13 cellular contexts compared by ENCODE assay signal in genomic region chr17:50642071-50642721, GRCh38.
"Had no signal": no experiment of that assay in that cellular context is flagged by ENCODE, and none has a peak within 500 bp of the region (broad histone marks: within the 10 kb centered on the region; RNA-seq: fewer than 3 reads in every experiment).

No MANE protein-coding gene starts in this region.

- DNase-seq: activated CD4-positive, alpha-beta T cell treated with anti-CD3 and anti-CD28 coated beads, Interleukin-2, amount 50 U/mL, for 1 hour; activated CD4-positive, CD25-positive, alpha-beta regulatory T cell; activated effector memory CD4-positive, alpha-beta T cell treated with Interleukin-2 at 50 U/mL for 16 hours; esophagus squamous epithelium; foreskin keratinocyte; head of caudate nucleus; nephron progenitor cell; ovary; tibial artery; uterus had no signal

- H3K9me3 ChIP-seq: esophagus squamous epithelium, ovary, tibial artery, uterus had no signal

- H3K27ac Mint-ChIP-seq: activated naive CD8-positive, alpha-beta T cell; nephron progenitor cell; T-helper 1 cell treated with Interleukin-12 subunit alpha and Interleukin-12 subunit beta and Interleukin-4 antibody, amounts not matched to agents 30 μg/mL and 1 μg/mL, for 36 hours had no signal

- H3K36me3 ChIP-seq: esophagus squamous epithelium, ovary, tibial artery, uterus had no signal

- H3K27me3 ChIP-seq: foreskin keratinocyte, ovary, tibial artery, uterus had no signal

- H3K27ac ChIP-seq: foreskin keratinocyte, ovary, tibial artery, uterus had no signal

- H3K4me3 ChIP-seq: esophagus squamous epithelium, ovary, skin epidermis, tibial artery, uterus had no signal

- H3K36me3 Mint-ChIP-seq: activated naive CD8-positive, alpha-beta T cell had no signal

- ATAC-seq: foreskin keratinocyte had no signal

- H3K4me3 Mint-ChIP-seq: activated naive CD8-positive, alpha-beta T cell; nephron progenitor cell; T-helper 1 cell treated with Interleukin-12 subunit alpha and Interleukin-12 subunit beta and Interleukin-4 antibody, amounts not matched to agents 30 μg/mL and 1 μg/mL, for 36 hours had no signal

- H3K9me3 Mint-ChIP-seq: nephron progenitor cell; T-helper 1 cell treated with Interleukin-12 subunit alpha and Interleukin-12 subunit beta and Interleukin-4 antibody, amounts not matched to agents 30 μg/mL and 1 μg/mL, for 36 hours had no signal
